18 cellular contexts compared by ENCODE assay signal in genomic region chr7:107258737-107259136, GRCh38.
DNase-seq lines count a peak whose midpoint lies in the region; ATAC-seq, FAIRE-seq and TF ChIP-seq lines count a peak whose summit lies in the region.
"Had no signal": no experiment of that assay in that cellular context is flagged by ENCODE, and none has a peak within 500 bp of the region (broad histone marks: within the 10 kb centered on the region; RNA-seq: fewer than 3 reads in every experiment).

No MANE protein-coding gene starts in this region.

- H2BK15ac ChIP-seq in neuronal stem cell (ENCODE audit: low read length) = no peak overlapping the region

- H2AK5ac ChIP-seq in neuronal stem cell (ENCODE audit: low read depth, low read length) = no peak overlapping the region

- H3K23ac ChIP-seq in neuronal stem cell (ENCODE audit: low read depth, low read length, poor library complexity) = no peak overlapping the region

- no peak overlapping the region for H2BK5ac ChIP-seq in neuronal stem cell (ENCODE audit: low read length)

- POLR2A ChIA-PET in K562 (lab: Yijun Ruan, JAX) = interaction anchor here (1.1 to 1.9 kb wide), 2 partner anchors 8 to 14 kb away, joined by 5 to 6 read pairs; no protein-coding TSS in a partner anchor

- H4K20me1 ChIP-seq in K562 (replicated peaks; ENCODE audit: control insufficient read depth, insufficient read depth, low read length) = no peaks in the 10 kb centered on the region
- H4K20me1 ChIP-seq: BLaER1 had no signal

- H3K9ac ChIP-seq in K562 (ENCODE audit: insufficient read depth in 1 of 2, low read depth in 2 of 2, low read length in 2 of 2) = no peak overlapping the region
- no peak overlapping the region for H3K9ac ChIP-seq in neuronal stem cell (ENCODE audit: low read depth, low read length, poor library complexity)
- H3K9ac ChIP-seq: BLaER1 had no signal

- TF ChIP-seq CTCF in cardiac muscle cell (IDR thresholded peaks at IDR 0.05; ENCODE audit: low read depth, low read length) (no peak), right atrium auricular region (IDR thresholded peaks at IDR 0.05) (no peak), K562 (IDR thresholded peaks at IDR 0.05 in 2 of 3, conservative IDR thresholded peaks at IDR 0.05 in 1 of 3; ENCODE audit: insufficient read depth in 2 of 3, low read depth in 1 of 3, low read length in 3 of 3) (no peak)

- H3K18ac ChIP-seq in neuronal stem cell (ENCODE audit: low read length) = no peak overlapping the region

- H3K9me1 ChIP-seq in K562 (ENCODE audit: control insufficient read depth, insufficient read depth, low read length) = no peaks in the 10 kb centered on the region

- no peaks in the 10 kb centered on the region for H3K79me2 ChIP-seq in K562 (ENCODE audit: control insufficient read depth, insufficient read depth, low read length)

- no peaks in the 10 kb centered on the region for H3K79me1 ChIP-seq in neuronal stem cell (ENCODE audit: low read depth, low read length)

- no peak for TF ChIP-seq RAD21 in K562 (CRISPR knock-in tag; conservative IDR thresholded peaks at IDR 0.05 in 1 of 2, IDR thresholded peaks at IDR 0.05 in 1 of 2)

- H3K27ac ChIP-seq in cardiac muscle cell = peak overlapping the region; percentile 62
- peak overlapping the region in 1 of 2 donors; percentile 72 for H3K27ac ChIP-seq in right atrium auricular region
- no peak overlapping the region for H3K27ac ChIP-seq in K562 (ENCODE audit: extremely low read depth, low read depth, low read length)
- no peak overlapping the region for H3K27ac ChIP-seq in neuronal stem cell (replicated peaks; ENCODE audit: low read length)
- H3K27ac ChIP-seq: 22Rv1, BLaER1, C4-2B had no signal

- no peak for TF ChIP-seq POLR2A in K562 (conservative IDR thresholded peaks at IDR 0.05)

- no peak overlapping the region for H3K14ac ChIP-seq in neuronal stem cell (ENCODE audit: low read length)

- no peak overlapping the region for H2AFZ ChIP-seq in K562 (ENCODE audit: low read depth, low read length)
- H2AFZ ChIP-seq in neuronal stem cell (ENCODE audit: low read length) = peak overlapping the region; percentile 53

- no peak for FAIRE-seq in K562 (lab: Jason Lieb, UNC)
- FAIRE-seq: GM12892, H54 had no signal

- H3K4me2 ChIP-seq in K562 (ENCODE audit: insufficient read depth, low read length) (no peak overlapping the region), neuronal stem cell (ENCODE audit: insufficient read depth, low read length, poor library complexity, severe bottlenecking) (no peak overlapping the region)
- H3K4me2 ChIP-seq: BLaER1 had no signal

- BruUV-seq in K562 (replicated peaks; lab: Mats Ljungman, UMichigan) = no TSS peak

- in situ Hi-C loops in K562 (cut with MboI) = no loop called here

- H3K4me3 ChIP-seq in cardiac muscle cell (no peak overlapping the region), right atrium auricular region (no peak overlapping the region), K562 (no peak overlapping the region), neuronal stem cell (ENCODE audit: low read length in 2 of 2) (no peak overlapping the region)
- H3K4me3 ChIP-seq: BLaER1, HAP-1 had no signal

- 82% methylated on average over 5 of the region's 5 CpGs for WGBS in K562 (ENCODE audit: insufficient coverage, low coverage, missing lambda C conversion rate)
- WGBS in neuronal stem cell (ENCODE audit: extremely low coverage in 2 of 2, insufficient read length in 2 of 2, insufficient replicate concordance in 1 of 2), 2 donors = no CpG with 5 or more reads among the region's 5 CpGs

- no peak overlapping the region for H2BK120ac ChIP-seq in neuronal stem cell (ENCODE audit: low read depth, low read length)

- ATAC-seq in K562 (no peak), HG02642 (IDR thresholded peaks at IDR 0.05; ENCODE audit: poor library complexity, unreplicated experiment) (no peak), GM21526 (IDR thresholded peaks at IDR 0.05; ENCODE audit: low FRiP score, unreplicated experiment) (no peak)
- ATAC-seq: CD8-positive, alpha-beta T cell had no signal

- no peak for DNase-seq in cardiac muscle cell (ENCODE audit: low read depth in 1 of 2, low spot score in 1 of 2)
- DNase-seq in right atrium auricular region (ENCODE audit: low spot score) = no peak
- no peak for DNase-seq in K562 (ENCODE audit: extremely low read depth in 1 of 4, low spot score in 3 of 4)
- no peak for DNase-seq in neuronal stem cell (ENCODE audit: low spot score)
- DNase-seq: Caco-2; CD4-positive, CD25-positive, alpha-beta regulatory T cell; CD8-positive, alpha-beta T cell; DND-41; GOT3; HFFc6 had no signal

- H4K91ac ChIP-seq in neuronal stem cell (ENCODE audit: low read depth, low read length, poor library complexity) = no peak overlapping the region

- no peak overlapping the region for H3K4ac ChIP-seq in neuronal stem cell (ENCODE audit: low read length)

- no peak for TF ChIP-seq EP300 in K562 (IDR thresholded peaks at IDR 0.05; ENCODE audit: low read length)

- H2BK12ac ChIP-seq in neuronal stem cell (ENCODE audit: low read length) = no peak overlapping the region

- H3K4me1 ChIP-seq in cardiac muscle cell (ENCODE audit: low read depth) = peaks cover 8% of the 10 kb centered on the region
- peaks cover 0 to 12% of the 10 kb centered on the region in 2 donors for H3K4me1 ChIP-seq in right atrium auricular region
- no peaks in the 10 kb centered on the region for H3K4me1 ChIP-seq in K562 (replicated peaks in 1 of 2; ENCODE audit: control insufficient read depth in 2 of 2, insufficient read depth in 2 of 2, low read length in 2 of 2)
- peaks cover 2 to 6% of the 10 kb centered on the region in 2 donors for H3K4me1 ChIP-seq in neuronal stem cell (ENCODE audit: control insufficient read depth in 2 of 2, insufficient read depth in 1 of 2, low read depth in 1 of 2, low read length in 2 of 2)
- H3K4me1 ChIP-seq: BLaER1, Caco-2 had no signal

- H3K27me3 ChIP-seq in cardiac muscle cell (no peaks in the 10 kb centered on the region), right atrium auricular region (no peaks in the 10 kb centered on the region), K562 (ENCODE audit: control insufficient read depth in 2 of 2, insufficient read depth in 2 of 2, low read length in 2 of 2) (no peaks in the 10 kb centered on the region), neuronal stem cell (ENCODE audit: control insufficient read depth in 3 of 3, insufficient read depth in 3 of 3, low read depth in 1 of 3, low read length in 3 of 3) (no peaks in the 10 kb centered on the region)
- H3K27me3 ChIP-seq: BLaER1 had no signal

- H3K36me3 ChIP-seq in cardiac muscle cell = no peaks in the 10 kb centered on the region
- no peaks in the 10 kb centered on the region for H3K36me3 ChIP-seq in right atrium auricular region
- peaks cover 5% of the 10 kb centered on the region; the same call in 1 of the 3 replicates for H3K36me3 ChIP-seq in K562 (ENCODE audit: control insufficient read depth, insufficient read depth, low read length)
- peaks cover 0 to 1% of the 10 kb centered on the region in 2 donors for H3K36me3 ChIP-seq in neuronal stem cell (replicated peaks in 1 of 2; ENCODE audit: control insufficient read depth in 2 of 2, insufficient read depth in 2 of 2, low read length in 2 of 2)
- H3K36me3 ChIP-seq: HAP-1 had no signal

- intact Hi-C loops in K562 (cut with micrococcal nuclease) = no loop called here

- no peak overlapping the region for H4K8ac ChIP-seq in neuronal stem cell (ENCODE audit: low read depth, low read length)

- H3K9me3 ChIP-seq in cardiac muscle cell (ENCODE audit: low read depth) (no peaks in the 10 kb centered on the region), right atrium auricular region (no peaks in the 10 kb centered on the region), K562 (replicated peaks; ENCODE audit: control insufficient read depth, insufficient read depth, low read depth, low read length) (no peaks in the 10 kb centered on the region), neuronal stem cell (replicated peaks in 1 of 2; ENCODE audit: control insufficient read depth in 2 of 2, insufficient read depth in 1 of 2, low read depth in 1 of 2, low read length in 2 of 2) (no peaks in the 10 kb centered on the region)
- H3K9me3 ChIP-seq: BLaER1, Caco-2, HAP-1 had no signal

- CTCF ChIA-PET in K562 (lab: Yijun Ruan, JAX; ENCODE audit: low intra/inter-chr PET ratio) = no interaction called here

TF ChIP-seq in K562, 482 proteins besides CTCF, POLR2A, EP300 and RAD21:
- TF ChIP-seq L3MBTL2 (IDR thresholded peaks at IDR 0.05) (no peak), ZNF584 (CRISPR knock-in tag; IDR thresholded peaks at IDR 0.05; ENCODE audit: low read depth) (no peak), HNRNPK (IDR thresholded peaks at IDR 0.05; ENCODE audit: low read depth, low read length, poor library complexity, severe bottlenecking) (peak; percentile 51)
